ENCODE assay signal across 8 cellular contexts in the genomic region with DNA sequence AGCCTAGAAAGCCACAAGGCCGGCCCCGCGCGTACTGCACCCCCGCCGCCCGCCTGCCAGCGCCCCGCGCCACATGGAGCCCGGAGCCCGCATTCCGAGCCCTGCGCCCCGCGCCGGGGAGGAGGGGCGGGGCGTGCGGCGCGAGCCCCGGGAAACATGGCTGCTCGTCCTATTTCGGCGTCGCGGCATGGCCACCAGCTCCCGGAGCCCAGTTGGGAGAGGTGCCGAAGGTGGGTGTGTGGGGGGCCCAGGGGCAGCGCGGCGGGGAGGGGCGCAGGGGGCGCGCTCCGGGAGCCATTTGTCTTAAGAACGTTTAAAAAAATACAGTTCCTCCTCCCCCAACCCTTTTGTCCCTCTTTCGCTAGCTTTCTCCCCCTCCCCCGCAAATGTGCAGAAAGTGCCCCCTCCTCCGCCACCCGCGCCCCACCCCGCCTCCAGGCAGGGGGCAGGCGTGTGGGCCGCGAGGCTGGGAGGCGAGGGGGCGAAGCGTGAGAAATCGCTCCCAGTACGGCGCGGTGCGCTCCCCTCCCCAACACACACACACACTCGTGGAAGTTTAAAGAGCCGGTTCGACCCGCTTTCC. TPM values are rescaled to one million over a fixed set of nuclear protein-coding genes. Genes with fewer than 3 reads are reported as not detected.
A peak's percentile ranks its signal among the peaks of the same experiment; 100 is the strongest.
DNase-seq lines count a peak whose midpoint lies in the region; ATAC-seq and TF ChIP-seq lines count a peak whose summit lies in the region.

No MANE protein-coding gene starts in this region.

- no peaks in the 10 kb centered on the region for H3K36me3 ChIP-seq in GM23338 (ENCODE audit: insufficient read depth)

- H3K9me2 ChIP-seq in GM23338 (ENCODE audit: insufficient read depth) = no peaks in the 10 kb centered on the region

- H3K27ac Mint-ChIP-seq in GM23338 = no peak overlapping the region
- peak overlapping the region; percentile 64 for H3K27ac Mint-ChIP-seq in activated CD4-positive, alpha-beta memory T cell treated with anti-CD3 and anti-CD28 coated beads, Interleukin-2, amount 10 ng/mL, durations not matched to agents 7 days and 5 days

- peaks cover 51% of the 10 kb centered on the region for H3K4me1 ChIP-seq in GM23338 (ENCODE audit: insufficient read depth)

- CTCF ChIA-PET in activated CD4-positive, alpha-beta memory T cell treated with anti-CD3 and anti-CD28 coated beads, Interleukin-2, amount 10 ng/mL, durations not matched to agents 7 days and 5 days (lab: Charles Lee) = interaction anchor here (1.1 to 2.1 kb wide), 2 partner anchors 11 to 23 kb away, joined by 4 to 10 read pairs; no protein-coding TSS in a partner anchor

- H3K4me1 Mint-ChIP-seq in GM23338 = peaks cover 44% of the 10 kb centered on the region
- peaks cover 48% of the 10 kb centered on the region for H3K4me1 Mint-ChIP-seq in activated CD4-positive, alpha-beta memory T cell treated with anti-CD3 and anti-CD28 coated beads, Interleukin-2, amount 10 ng/mL, durations not matched to agents 7 days and 5 days

- peaks cover 4% of the 10 kb centered on the region; the same call in 1 of the 2 replicates for H3F3A ChIP-seq in GM23338 (replicated peaks; ENCODE audit: low read depth)

- no peaks in the 10 kb centered on the region; the same call in 2 of the 3 replicates for H3K9me3 Mint-ChIP-seq in GM23338
- no peaks in the 10 kb centered on the region for H3K9me3 Mint-ChIP-seq in activated CD4-positive, alpha-beta memory T cell treated with anti-CD3 and anti-CD28 coated beads, Interleukin-2, amount 10 ng/mL, durations not matched to agents 7 days and 5 days

- peaks cover 28% of the 10 kb centered on the region for H3K36me3 Mint-ChIP-seq in GM23338 (ENCODE audit: low read depth)
- H3K36me3 Mint-ChIP-seq in activated CD4-positive, alpha-beta memory T cell treated with anti-CD3 and anti-CD28 coated beads, Interleukin-2, amount 10 ng/mL, durations not matched to agents 7 days and 5 days (ENCODE audit: low read depth) = peaks cover 31% of the 10 kb centered on the region

- H3K27me3 Mint-ChIP-seq in GM23338 (ENCODE audit: insufficient read depth, low read depth, poor library complexity) = peaks cover 42% of the 10 kb centered on the region
- H3K27me3 Mint-ChIP-seq in activated CD4-positive, alpha-beta memory T cell treated with anti-CD3 and anti-CD28 coated beads, Interleukin-2, amount 10 ng/mL, durations not matched to agents 7 days and 5 days = peaks cover 3% of the 10 kb centered on the region

- ATAC-seq in GM23338 (peak; percentile 24), HG02938 (IDR thresholded peaks at IDR 0.05; ENCODE audit: unreplicated experiment) (no peak)

- H3K4me3 ChIP-seq in AG10803 (ENCODE audit: low read length) (peak overlapping the region; percentile 93), GM23338 (peak overlapping the region; percentile 99)

- DNase-seq in AG10803 (ENCODE audit: low read depth) (peak; percentile 76), GM23338 (ENCODE audit: low spot score) (peak; percentile 82), NCI-H524 treated with DMSO at 0.1 percent for 48 hours (lab: John Stamatoyannopoulos, UW) (peak; percentile 46), lung microvascular endothelial cell (ENCODE audit: low read depth in 2 of 2) (peak; percentile 74 to 89)
- peak; percentile 69 for DNase-seq in activated CD4-positive, alpha-beta memory T cell treated with anti-CD3 and anti-CD28 coated beads, Interleukin-2, amount 10 ng/mL, durations not matched to agents 7 days and 5 days
- peak; percentile 50 for DNase-seq in effector CD4-positive, alpha-beta T cell
- DNase-seq in stimulated activated CD8-positive, alpha-beta memory T cell treated with anti-CD3 and anti-CD28 coated beads, Interleukin-12 subunit alpha, Interleukin-12 subunit beta, amount 100 ng/mL, for 1 hour (ENCODE audit: low read depth) = peak; percentile 39

- peaks cover 27% of the 10 kb centered on the region for H3K27me3 ChIP-seq in GM23338 (ENCODE audit: insufficient read depth)

- H3K79me2 ChIP-seq in GM23338 (replicated peaks; ENCODE audit: insufficient read depth) = peaks cover 88% of the 10 kb centered on the region

- TF ChIP-seq CTCF in AG10803 (conservative IDR thresholded peaks at IDR 0.05; ENCODE audit: low read length) (no peak), GM23338 (conservative IDR thresholded peaks at IDR 0.05; ENCODE audit: low read depth in 2 of 2) (no peak)

- H2AFZ ChIP-seq in GM23338 = no peak overlapping the region

- H3K4me3 Mint-ChIP-seq in GM23338 = peak overlapping the region; percentile 95; the same call in 2 of the 3 replicates
- peak overlapping the region; percentile 89 for H3K4me3 Mint-ChIP-seq in activated CD4-positive, alpha-beta memory T cell treated with anti-CD3 and anti-CD28 coated beads, Interleukin-2, amount 10 ng/mL, durations not matched to agents 7 days and 5 days

- H4K20me1 ChIP-seq in GM23338 (replicated peaks; ENCODE audit: insufficient read depth) = peaks cover 55% of the 10 kb centered on the region

- POLR2A ChIA-PET in activated CD4-positive, alpha-beta memory T cell treated with anti-CD3 and anti-CD28 coated beads, Interleukin-2, amount 10 ng/mL, durations not matched to agents 7 days and 5 days (lab: Charles Lee) = interaction anchor here (0.8 to 4.3 kb wide), 8 partner anchors 10 to 541 kb away, joined by 4 to 97 read pairs (median 9); a partner anchor contains a TSS

- peak overlapping the region; percentile 97 for H3K27ac ChIP-seq in GM23338 (ENCODE audit: low read depth)

- peak overlapping the region; percentile 100 for H3K4me2 ChIP-seq in GM23338

TF ChIP-seq in GM23338, 12 proteins besides CTCF, POLR2A, EP300 and RAD21:
- TF ChIP-seq, protein P1, sequence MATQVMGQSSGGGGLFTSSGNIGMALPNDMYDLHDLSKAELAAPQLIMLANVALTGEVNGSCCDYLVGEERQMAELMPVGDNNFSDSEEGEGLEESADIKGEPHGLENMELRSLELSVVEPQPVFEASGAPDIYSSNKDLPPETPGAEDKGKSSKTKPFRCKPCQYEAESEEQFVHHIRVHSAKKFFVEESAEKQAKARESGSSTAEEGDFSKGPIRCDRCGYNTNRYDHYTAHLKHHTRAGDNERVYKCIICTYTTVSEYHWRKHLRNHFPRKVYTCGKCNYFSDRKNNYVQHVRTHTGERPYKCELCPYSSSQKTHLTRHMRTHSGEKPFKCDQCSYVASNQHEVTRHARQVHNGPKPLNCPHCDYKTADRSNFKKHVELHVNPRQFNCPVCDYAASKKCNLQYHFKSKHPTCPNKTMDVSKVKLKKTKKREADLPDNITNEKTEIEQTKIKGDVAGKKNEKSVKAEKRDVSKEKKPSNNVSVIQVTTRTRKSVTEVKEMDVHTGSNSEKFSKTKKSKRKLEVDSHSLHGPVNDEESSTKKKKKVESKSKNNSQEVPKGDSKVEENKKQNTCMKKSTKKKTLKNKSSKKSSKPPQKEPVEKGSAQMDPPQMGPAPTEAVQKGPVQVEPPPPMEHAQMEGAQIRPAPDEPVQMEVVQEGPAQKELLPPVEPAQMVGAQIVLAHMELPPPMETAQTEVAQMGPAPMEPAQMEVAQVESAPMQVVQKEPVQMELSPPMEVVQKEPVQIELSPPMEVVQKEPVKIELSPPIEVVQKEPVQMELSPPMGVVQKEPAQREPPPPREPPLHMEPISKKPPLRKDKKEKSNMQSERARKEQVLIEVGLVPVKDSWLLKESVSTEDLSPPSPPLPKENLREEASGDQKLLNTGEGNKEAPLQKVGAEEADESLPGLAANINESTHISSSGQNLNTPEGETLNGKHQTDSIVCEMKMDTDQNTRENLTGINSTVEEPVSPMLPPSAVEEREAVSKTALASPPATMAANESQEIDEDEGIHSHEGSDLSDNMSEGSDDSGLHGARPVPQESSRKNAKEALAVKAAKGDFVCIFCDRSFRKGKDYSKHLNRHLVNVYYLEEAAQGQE (IDR thresholded peaks at IDR 0.05; ENCODE audit: unreplicated experiment) = peak; percentile 6
- TF ChIP-seq POLR2AphosphoS5 (IDR thresholded peaks at IDR 0.05; ENCODE audit: low read depth) = peak; percentile 51; the same call in 1 of the 2 replicates
- TF ChIP-seq JUNB (IDR thresholded peaks at IDR 0.05; ENCODE audit: unreplicated experiment) = no peak

RNA-seq across cellular contexts. Expression of a gene that starts 2.5 kb away (rescaled TPM):
- 190 and 204 TPM in 2 replicates for total RNA-seq in GM23338 (2014; rRNA removed; shearing (Covaris generic))
- polyA plus RNA-seq in GM23338 (2016; fragmentation: Nextera tagmentation; extraction: Ambion mirVana) = 291 and 304 TPM in 2 replicates
- total RNA-seq in activated CD4-positive, alpha-beta memory T cell treated with anti-CD3 and anti-CD28 coated beads, Interleukin-2, amount 10 ng/mL, durations not matched to agents 7 days and 5 days = 100 to 1,000 TPM; 190 to 194 TPM
- 37.5 and 46.0 TPM in 2 replicates for total RNA-seq in lung microvascular endothelial cell
